In the genomic region with DNA sequence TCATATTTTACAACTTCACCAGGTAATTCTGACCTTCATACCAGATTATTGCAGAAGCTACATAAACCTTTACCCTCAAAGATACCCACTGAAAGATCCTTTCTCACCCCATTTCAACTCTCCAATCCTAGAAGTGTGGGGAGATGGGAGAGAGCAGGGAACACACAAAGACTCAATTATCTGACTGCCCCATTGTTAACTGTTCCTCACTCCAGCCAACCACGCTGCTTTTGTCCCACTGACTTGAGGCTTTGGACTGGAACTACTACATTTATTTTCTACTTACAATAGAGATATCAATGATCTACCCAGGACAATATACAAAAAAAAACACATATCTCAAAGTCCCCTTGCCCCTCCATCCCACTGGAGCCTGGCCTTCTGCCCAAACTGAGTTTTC, we compare ENCODE assay signal across 28 cellular contexts. TPM values are rescaled to one million over a fixed set of nuclear protein-coding genes. Genes with fewer than 3 reads are reported as not detected.
"Had no signal": no experiment of that assay in that cellular context is flagged by ENCODE, and none has a peak within 500 bp of the region (broad histone marks: within the 10 kb centered on the region; RNA-seq: fewer than 3 reads in every experiment).

No MANE protein-coding gene starts in this region.

- H3K27me3 ChIP-seq: brain microvascular endothelial cell, MG63 had no signal

- H3K4me3 ChIP-seq: MG63 had no signal

- H3K9me3 ChIP-seq: MG63 had no signal

- H3K27ac ChIP-seq: brain microvascular endothelial cell had no signal

- H3K36me3 ChIP-seq: brain microvascular endothelial cell, MG63 had no signal

- DNase-seq: activated CD4-positive, alpha-beta T cell treated with anti-CD3 and anti-CD28 coated beads, Interleukin-2, amount 10 ng/mL, durations not matched to agents 24 days and 14 days; activated CD4-positive, alpha-beta T cell treated with anti-CD3 and anti-CD28 coated beads, Interleukin-2, amount 50 U/mL, for 4 hours; activated CD8-positive, alpha-beta T cell treated with anti-CD3 and anti-CD28 coated beads for 36 hours; activated effector memory CD4-positive, alpha-beta T cell treated with anti-CD3 and anti-CD28 coated beads, Interleukin-2, amount 50 U/mL, for 16 hours; activated naive CD4-positive, alpha-beta T cell; activated naive CD4-positive, alpha-beta T cell treated with anti-CD3 and anti-CD28 coated beads, Interleukin-2, amount 50 U/mL, for 16 hours; activated naive CD8-positive, alpha-beta T cell treated with anti-CD3 and anti-CD28 coated beads for 36 hours; activated T-cell treated with anti-CD3 and anti-CD28 coated beads, Interleukin-2, amount 50 U/mL, for 1 hour; activated T-cell treated with anti-CD3 and anti-CD28 coated beads, Interleukin-2, amount 50 U/mL, for 72 hours; amniotic stem cell; aorta; brain microvascular endothelial cell; Kasumi-1; KG1; MG63; NCI-H1048; NCI-H1105 treated with DMSO at 0.1 percent for 48 hours; NCI-H1436 treated with DMSO at 0.1 percent for 48 hours; NCI-H1694 treated with DMSO at 0.1 percent for 48 hours; NCI-H2029; NCI-H345; NCI-H524 treated with DMSO at 0.1 percent for 48 hours; RPMI8226; SIG-M5; SW 1271; T1000 had no signal

- ATAC-seq: activated CD8-positive, alpha-beta T cell treated with anti-CD3 and anti-CD28 coated beads for 36 hours; activated T-cell treated with anti-CD3 and anti-CD28 coated beads, Interleukin-2, amount 50 U/mL, for 72 hours; activated T-helper 17 cell treated with anti-CD3 and anti-CD28 coated beads, Interleukin-2, amount 50 U/mL, for 72 hours; Panc1 had no signal

RNA-seq across cellular contexts. Expression of a gene that starts 44.7 kb away (rescaled TPM):
- polyA plus RNA-seq: aorta had no signal
